Comparison of ENCODE assay signal across 1 cellular context in genomic region chr1:6601049-6601864, GRCh38.
TF ChIP-seq lines count a peak whose summit lies in the region.

No MANE protein-coding gene starts in this region.

TF ChIP-seq in HepG2, 621 proteins besides CTCF, POLR2A, EP300 and RAD21 (continued from another document and continues in another):
- TF ChIP-seq AHDC1 (CRISPR knock-in tag; IDR thresholded peaks at IDR 0.05; ENCODE audit: borderline replicate concordance), result no peak
- no peak; the same call in 1 of the 2 replicates for TF ChIP-seq DR1 (CRISPR knock-in tag; IDR thresholded peaks at IDR 0.05)
- no peak for TF ChIP-seq POLR2AphosphoS2 (IDR thresholded peaks at IDR 0.05; ENCODE audit: low read depth, low read length)
- TF ChIP-seq ZNF577 (CRISPR knock-in tag; IDR thresholded peaks at IDR 0.05; ENCODE audit: borderline replicate concordance, low read depth), result no peak
- no peak for TF ChIP-seq ZNF792 (CRISPR knock-in tag; IDR thresholded peaks at IDR 0.05)
- no peak for TF ChIP-seq ZFP82 (CRISPR knock-in tag; IDR thresholded peaks at IDR 0.05; ENCODE audit: borderline replicate concordance)
- no peak for TF ChIP-seq MBD4 (IDR thresholded peaks at IDR 0.05; ENCODE audit: borderline replicate concordance, low read length)
- TF ChIP-seq MIER2 (CRISPR knock-in tag; IDR thresholded peaks at IDR 0.05), result no peak
- 0 out of 2 replicates have a peak, but pooled peaks have one; percentile 34 for TF ChIP-seq ZFP37 (CRISPR knock-in tag; IDR thresholded peaks at IDR 0.05; ENCODE audit: borderline replicate concordance)
- TF ChIP-seq ZMAT5 (CRISPR knock-in tag; IDR thresholded peaks at IDR 0.05; ENCODE audit: borderline replicate concordance, low read depth), result no peak
- TF ChIP-seq ZBTB7A (CRISPR knock-in tag; IDR thresholded peaks at IDR 0.05), result no peak
- no peak for TF ChIP-seq MLXIP (CRISPR knock-in tag; IDR thresholded peaks at IDR 0.05; ENCODE audit: borderline replicate concordance)
- TF ChIP-seq POGZ (CRISPR knock-in tag; IDR thresholded peaks at IDR 0.05), result no peak
- no peak for TF ChIP-seq ZNF639 (CRISPR knock-in tag; conservative IDR thresholded peaks at IDR 0.05)
- TF ChIP-seq GPN1 (CRISPR knock-in tag; IDR thresholded peaks at IDR 0.05; ENCODE audit: borderline replicate concordance), result no peak
- TF ChIP-seq CENPX (CRISPR knock-in tag; IDR thresholded peaks at IDR 0.05), result no peak
- no peak for TF ChIP-seq ZFY (CRISPR knock-in tag; IDR thresholded peaks at IDR 0.05)
- no peak for TF ChIP-seq PHF20 (CRISPR knock-in tag; IDR thresholded peaks at IDR 0.05)
- TF ChIP-seq ZNF383 (CRISPR knock-in tag; IDR thresholded peaks at IDR 0.05; ENCODE audit: borderline replicate concordance), result no peak
- peak; percentile 74 for TF ChIP-seq RAD51 (IDR thresholded peaks at IDR 0.05; ENCODE audit: borderline replicate concordance)
- no peak for TF ChIP-seq ZNF329 (CRISPR knock-in tag; IDR thresholded peaks at IDR 0.05; ENCODE audit: low read depth)
- no peak for TF ChIP-seq NFRKB (IDR thresholded peaks at IDR 0.05)
- no peak for TF ChIP-seq MIER3 (CRISPR knock-in tag; IDR thresholded peaks at IDR 0.05; ENCODE audit: borderline replicate concordance)
- TF ChIP-seq MTA3 (CRISPR knock-in tag; IDR thresholded peaks at IDR 0.05), result no peak
- TF ChIP-seq ZNF354B (CRISPR knock-in tag; IDR thresholded peaks at IDR 0.05), result no peak
- 0 out of 2 replicates have a peak, but pooled peaks have one; percentile 19 for TF ChIP-seq GATAD2A (CRISPR knock-in tag; IDR thresholded peaks at IDR 0.05)
- TF ChIP-seq MZF1 (CRISPR knock-in tag; IDR thresholded peaks at IDR 0.05; ENCODE audit: borderline replicate concordance), result no peak
- no peak for TF ChIP-seq ZNF562 (CRISPR knock-in tag; IDR thresholded peaks at IDR 0.05; ENCODE audit: borderline replicate concordance)
- TF ChIP-seq CEBPB (IDR thresholded peaks at IDR 0.05; ENCODE audit: borderline replicate concordance, low read depth, low read length), result no peak
- TF ChIP-seq SATB2 (CRISPR knock-in tag; IDR thresholded peaks at IDR 0.05), result no peak
- no peak; the same call in 1 of the 2 replicates for TF ChIP-seq NR2C2 (CRISPR knock-in tag; IDR thresholded peaks at IDR 0.05; ENCODE audit: borderline replicate concordance)
- TF ChIP-seq SOX13 (IDR thresholded peaks at IDR 0.05), result no peak
- 0 out of 4 replicates have a peak, but pooled peaks of 1 of the 2 experiments have one; percentile 5 for TF ChIP-seq SOX13 (CRISPR knock-in tag; conservative IDR thresholded peaks at IDR 0.05 in 1 of 2, IDR thresholded peaks at IDR 0.05 in 1 of 2)
- no peak for TF ChIP-seq SNAPC2 (CRISPR knock-in tag; IDR thresholded peaks at IDR 0.05)
- no peak for TF ChIP-seq RBM39 (IDR thresholded peaks at IDR 0.05; ENCODE audit: low read depth, low read length, poor library complexity, severe bottlenecking)
- no peak for TF ChIP-seq ZNF503 (CRISPR knock-in tag; IDR thresholded peaks at IDR 0.05)
- no peak for TF ChIP-seq RFX1 (IDR thresholded peaks at IDR 0.05)
- peak; percentile 89; the same call in 1 of the 2 replicates for TF ChIP-seq FOXK1 (CRISPR knock-in tag; IDR thresholded peaks at IDR 0.05; ENCODE audit: borderline replicate concordance, low read depth)
- TF ChIP-seq ZNF44 (CRISPR knock-in tag; IDR thresholded peaks at IDR 0.05), result no peak
- TF ChIP-seq ZNF558 (CRISPR knock-in tag; IDR thresholded peaks at IDR 0.05; ENCODE audit: borderline replicate concordance), result 0 out of 2 replicates have a peak, but pooled peaks have one; percentile 24
- peak; percentile 9; the same call in 1 of the 2 replicates for TF ChIP-seq ZNF800 (CRISPR knock-in tag; IDR thresholded peaks at IDR 0.05)
- no peak for TF ChIP-seq HOMEZ (CRISPR knock-in tag; IDR thresholded peaks at IDR 0.05; ENCODE audit: low read depth)
- no peak for TF ChIP-seq SSRP1 (CRISPR knock-in tag; IDR thresholded peaks at IDR 0.05)
- no peak for TF ChIP-seq ARNT2 (CRISPR knock-in tag; IDR thresholded peaks at IDR 0.05; ENCODE audit: low read depth)
- TF ChIP-seq BCL3 (CRISPR knock-in tag; IDR thresholded peaks at IDR 0.05), result no peak
- peak; percentile 94 for TF ChIP-seq SRF (IDR thresholded peaks at IDR 0.05; ENCODE audit: low read depth, low read length)
- no peak for TF ChIP-seq TCF7 (IDR thresholded peaks at IDR 0.05; ENCODE audit: low read depth)
- TF ChIP-seq ZNF879 (CRISPR knock-in tag; IDR thresholded peaks at IDR 0.05), result no peak
- TF ChIP-seq ZMYM2 (CRISPR knock-in tag; IDR thresholded peaks at IDR 0.05), result no peak
- no peak for TF ChIP-seq ZMYM4 (CRISPR knock-in tag; IDR thresholded peaks at IDR 0.05)
- TF ChIP-seq ZNF788 (CRISPR knock-in tag; IDR thresholded peaks at IDR 0.05; ENCODE audit: borderline replicate concordance), result 0 out of 2 replicates have a peak, but pooled peaks have one; percentile 5
- no peak; the same call in 1 of the 2 replicates for TF ChIP-seq TOPORS (CRISPR knock-in tag; IDR thresholded peaks at IDR 0.05)
- TF ChIP-seq ZNF75D (CRISPR knock-in tag; IDR thresholded peaks at IDR 0.05; ENCODE audit: borderline replicate concordance), result no peak
- TF ChIP-seq NFYB (CRISPR knock-in tag; IDR thresholded peaks at IDR 0.05), result no peak
- TF ChIP-seq IRX3 (CRISPR knock-in tag; IDR thresholded peaks at IDR 0.05; ENCODE audit: borderline replicate concordance, low read depth), result no peak
- no peak for TF ChIP-seq BCL6 (CRISPR knock-in tag; IDR thresholded peaks at IDR 0.05)
- no peak for TF ChIP-seq ZKSCAN5 (CRISPR knock-in tag; IDR thresholded peaks at IDR 0.05)
- TF ChIP-seq MAF1 (CRISPR knock-in tag; IDR thresholded peaks at IDR 0.05; ENCODE audit: borderline replicate concordance), result no peak; the same call in 1 of the 2 replicates
- TF ChIP-seq ZSCAN29 (CRISPR knock-in tag; conservative IDR thresholded peaks at IDR 0.05), result no peak
